Comparison of ENCODE assay signal across 7 cellular contexts in the genomic region with DNA sequence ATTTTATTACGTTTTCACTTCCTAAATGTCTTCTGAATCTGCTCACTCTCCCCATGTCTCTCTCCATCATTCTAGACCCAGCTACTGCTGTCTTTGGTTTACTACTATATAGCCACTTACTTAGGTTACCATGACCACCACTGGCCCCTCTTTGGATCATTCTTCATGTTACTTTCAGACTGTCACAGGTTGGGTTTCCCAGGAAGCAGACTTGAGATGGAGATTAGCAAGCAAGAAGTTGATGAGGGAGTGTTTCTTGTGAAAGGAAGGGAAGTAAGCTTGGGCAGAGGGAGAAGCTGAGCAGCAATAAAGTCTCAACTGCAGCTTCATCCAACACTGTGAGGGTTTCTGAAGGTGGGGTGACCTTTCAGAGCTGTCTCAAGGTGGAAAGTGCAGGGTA.
"Had no signal": no experiment of that assay in that cellular context is flagged by ENCODE, and none has a peak within 500 bp of the region (broad histone marks: within the 10 kb centered on the region; RNA-seq: fewer than 3 reads in every experiment).

No MANE protein-coding gene starts in this region.

- H3K4me3 ChIP-seq: K562 had no signal

- FAIRE-seq: HepG2, HTR-8/SVneo, K562 had no signal

- H3K4me2 ChIP-seq: KMS-11 had no signal

- H3K9ac ChIP-seq: KMS-11 had no signal

- DNase-seq: IMR-90, KG1 had no signal

- H3K27ac ChIP-seq: HL-60, KMS-11 had no signal
